ENCODE assay signal across 1 cellular context in genomic region chr4:140800686-140801085, GRCh38.
TF ChIP-seq lines count a peak whose summit lies in the region.

No MANE protein-coding gene starts in this region.

TF ChIP-seq in WTC11, 78 proteins besides CTCF, POLR2A, EP300 and RAD21 (continued from another document):
- TF ChIP-seq GRHL2 (CRISPR knock-in tag; IDR thresholded peaks at IDR 0.05; ENCODE audit: insufficient replicate concordance, severe bottlenecking): no peak
